ENCODE assay signal across 18 cellular contexts in genomic region chr6:112786801-112787200, GRCh38.
A peak's percentile ranks its signal among the peaks of the same experiment; 100 is the strongest.
DNase-seq lines count a peak whose midpoint lies in the region; ATAC-seq, FAIRE-seq and TF ChIP-seq lines count a peak whose summit lies in the region.
"Had no signal": no experiment of that assay in that cellular context is flagged by ENCODE, and none has a peak within 500 bp of the region (broad histone marks: within the 10 kb centered on the region; RNA-seq: fewer than 3 reads in every experiment).

No MANE protein-coding gene starts in this region.

- H3K9me3 ChIP-seq in astrocyte (ENCODE audit: insufficient read depth, low read depth, low read length) (no peaks in the 10 kb centered on the region), hepatocyte (ENCODE audit: low read depth) (no peaks in the 10 kb centered on the region), left lung (no peaks in the 10 kb centered on the region)
- H3K9me3 ChIP-seq: BLaER1, HAP-1 had no signal

- no peaks in the 10 kb centered on the region for H3K27me3 ChIP-seq in astrocyte (ENCODE audit: insufficient read depth, low read length)
- no peaks in the 10 kb centered on the region for H3K27me3 ChIP-seq in hepatocyte
- no peaks in the 10 kb centered on the region for H3K27me3 ChIP-seq in left lung
- H3K27me3 ChIP-seq: BLaER1 had no signal

- ATAC-seq in left lung (no peak), Right ventricle myocardium inferior (no peak)
- ATAC-seq: HepG2 had no signal

- H3K36me3 ChIP-seq in astrocyte (ENCODE audit: insufficient read depth, low read length) (no peaks in the 10 kb centered on the region), hepatocyte (replicated peaks; ENCODE audit: insufficient read depth, low read depth) (no peaks in the 10 kb centered on the region), left lung (no peaks in the 10 kb centered on the region)
- H3K36me3 ChIP-seq: BLaER1, HAP-1 had no signal

- H3K9me2 ChIP-seq in hepatocyte (replicated peaks; ENCODE audit: insufficient read depth): no peaks in the 10 kb centered on the region

- FAIRE-seq in G401.6 (lab: Jason Lieb, UNC) (peak; percentile 3), astrocyte (lab: Jason Lieb, UNC) (peak; percentile 5)
- FAIRE-seq: GM12891, HepG2 had no signal

- H3K27ac ChIP-seq in astrocyte (ENCODE audit: low read depth, low read length) (no peak overlapping the region), hepatocyte (no peak overlapping the region), left lung (no peak overlapping the region)
- H3K27ac ChIP-seq: BLaER1, GM23248 had no signal

- intact Hi-C loops in left lung (cut with DNase I) (loop anchor here in 1 of 2 donors (10.0 kb wide), 1 partner anchor 1128 kb away; no protein-coding TSS in a partner anchor), Right ventricle myocardium inferior (cut with DNase I) (no loop called here)

- H3K36me3 Mint-ChIP-seq in astrocyte (ENCODE audit: low read depth, unreplicated experiment): no peaks in the 10 kb centered on the region
- H3K36me3 Mint-ChIP-seq: CD14-positive monocyte; CD4-positive, alpha-beta memory T cell had no signal

- H3K4me3 ChIP-seq in astrocyte (ENCODE audit: insufficient read depth, low read depth, low read length): no peak overlapping the region
- no peak overlapping the region for H3K4me3 ChIP-seq in hepatocyte
- H3K4me3 ChIP-seq in left lung: no peak overlapping the region
- H3K4me3 ChIP-seq: BLaER1, GM23248, HAP-1 had no signal

- no peaks in the 10 kb centered on the region for H3K4me1 ChIP-seq in astrocyte (ENCODE audit: insufficient read depth, low read length)
- H3K4me1 ChIP-seq in hepatocyte (ENCODE audit: insufficient read depth): no peaks in the 10 kb centered on the region
- H3K4me1 ChIP-seq in left lung: no peaks in the 10 kb centered on the region
- H3K4me1 ChIP-seq: BLaER1, HAP-1 had no signal

- H3K9me3 Mint-ChIP-seq in astrocyte (ENCODE audit: unreplicated experiment): peaks cover 3% of the 10 kb centered on the region

- no peak overlapping the region for H3K9ac ChIP-seq in astrocyte (ENCODE audit: low read length)
- H3K9ac ChIP-seq: BLaER1, GM23248 had no signal

- H3K27me3 Mint-ChIP-seq in astrocyte (ENCODE audit: low read depth, unreplicated experiment): no peaks in the 10 kb centered on the region
- H3K27me3 Mint-ChIP-seq: CD4-positive, alpha-beta memory T cell had no signal

- H2AFZ ChIP-seq in astrocyte (ENCODE audit: low read depth, low read length) (no peak overlapping the region), hepatocyte (peak overlapping the region; percentile 11)

- no peaks in the 10 kb centered on the region for H3K79me2 ChIP-seq in astrocyte (ENCODE audit: insufficient read depth, low read length)
- no peaks in the 10 kb centered on the region for H3K79me2 ChIP-seq in hepatocyte

- DNase-seq in astrocyte (ENCODE audit: low read depth): peak; percentile 29
- no peak for DNase-seq in hepatocyte (ENCODE audit: low spot score)
- DNase-seq in NCI-H1417 (lab: John Stamatoyannopoulos, UW): no peak
- no peak for DNase-seq in left lung
- no peak for DNase-seq in NCI-H510A (lab: John Stamatoyannopoulos, UW)
- no peak for DNase-seq in Right ventricle myocardium inferior (ENCODE audit: missing footprints)
- DNase-seq: 8988T; Calu3; CD4-positive, alpha-beta memory T cell; DMS79 treated with DMSO at 0.1 percent for 48 hours; EL; GM23248 had no signal

- H4K20me1 ChIP-seq in astrocyte (ENCODE audit: insufficient read depth, low read length) (no peaks in the 10 kb centered on the region), hepatocyte (ENCODE audit: insufficient read depth, poor library complexity, severe bottlenecking) (no peaks in the 10 kb centered on the region)
- H4K20me1 ChIP-seq: BLaER1 had no signal

- H3K4me3 Mint-ChIP-seq in astrocyte (ENCODE audit: unreplicated experiment): no peak overlapping the region
- H3K4me3 Mint-ChIP-seq: CD14-positive monocyte; CD4-positive, alpha-beta memory T cell had no signal

- TF ChIP-seq CTCF in astrocyte (IDR thresholded peaks at IDR 0.05; ENCODE audit: insufficient read depth, low read depth, low read length): no peak
- no peak for TF ChIP-seq CTCF in hepatocyte (IDR thresholded peaks at IDR 0.05; ENCODE audit: poor library complexity)
- TF ChIP-seq CTCF in left lung (IDR thresholded peaks at IDR 0.05): no peak

- WGBS in hepatocyte (ENCODE audit: low lambda C conversion rate, missing lambda C conversion rate): 70% methylated on average over 2 of the region's 2 CpGs

- peaks cover 4% of the 10 kb centered on the region for H3K4me1 Mint-ChIP-seq in astrocyte (ENCODE audit: low read depth, unreplicated experiment)
- H3K4me1 Mint-ChIP-seq: CD14-positive monocyte; CD4-positive, alpha-beta memory T cell had no signal

- no peak overlapping the region for H3K27ac Mint-ChIP-seq in astrocyte (ENCODE audit: unreplicated experiment)
- H3K27ac Mint-ChIP-seq: CD14-positive monocyte; CD4-positive, alpha-beta memory T cell had no signal

- H3K4me2 ChIP-seq in astrocyte (ENCODE audit: low read length) (no peak overlapping the region), hepatocyte (no peak overlapping the region)
- H3K4me2 ChIP-seq: BLaER1 had no signal
